29 cellular contexts compared by ENCODE assay signal in genomic region chr6:167161895-167162467, GRCh38. TPM values are rescaled to one million over a fixed set of nuclear protein-coding genes. Genes with fewer than 3 reads are reported as not detected.
"Had no signal": no experiment of that assay in that cellular context is flagged by ENCODE, and none has a peak within 500 bp of the region (broad histone marks: within the 10 kb centered on the region; RNA-seq: fewer than 3 reads in every experiment).

No MANE protein-coding gene starts in this region.

- H3K27me3 ChIP-seq: ascending aorta, spleen, suprapubic skin, tibial artery, upper lobe of right lung had no signal

- H3K4me1 ChIP-seq: ascending aorta, left lung, lower lobe of right lung, suprapubic skin, tibial artery, upper lobe of right lung had no signal

- H3K36me3 ChIP-seq: ascending aorta, left lung, lower lobe of right lung, spleen, suprapubic skin, tibial artery, upper lobe of right lung had no signal

- H3K9me3 ChIP-seq: ascending aorta, left lung, lower lobe of right lung, spleen, suprapubic skin, tibial artery, upper lobe of right lung had no signal

- DNase-seq: activated CD4-positive, alpha-beta memory T cell treated with anti-CD3 and anti-CD28 coated beads for 36 hours; activated CD4-positive, alpha-beta T cell treated with anti-CD3 and anti-CD28 coated beads, Interleukin-2, amount 10 ng/mL, durations not matched to agents 24 days and 14 days; activated CD8-positive, alpha-beta memory T cell treated with anti-CD3 and anti-CD28 coated beads, Interleukin-2, amount 50 U/mL, for 4 hours; activated gamma-delta T cell; activated naive CD4-positive, alpha-beta T cell treated with anti-CD3 and anti-CD28 coated beads, Interleukin-2, amount 10 ng/mL, durations not matched to agents 7 days and 5 days; activated naive CD8-positive, alpha-beta T cell treated with anti-CD3 and anti-CD28 coated beads, Interleukin-2, amount 10 ng/mL, durations not matched to agents 7 days and 5 days; activated T-cell treated with anti-CD3 and anti-CD28 coated beads, Interleukin-2, amount 50 U/mL, for 24 hours; central memory CD4-positive, alpha-beta T cell; foreskin fibroblast; hippocampal formation; immature natural killer cell; left lung; lower lobe of right lung; natural killer cell; right cardiac atrium; spleen; stimulated activated naive CD4-positive, alpha-beta T cell; tibial artery; upper lobe of right lung had no signal

- ATAC-seq: activated CD4-positive, CD25-positive, alpha-beta regulatory T cell treated with anti-CD3 and anti-CD28 coated beads, Interleukin-2, amount 50 U/mL, for 24 hours; esophagus mucosa; left lung; lower lobe of right lung; natural killer cell; right cardiac atrium; upper lobe of right lung had no signal

- H3K4me3 ChIP-seq: ascending aorta, left lung, lower lobe of right lung, spleen, suprapubic skin, tibial artery, upper lobe of right lung had no signal

- H3K27ac ChIP-seq: ascending aorta, left lung, lower lobe of right lung, spleen, suprapubic skin, tibial artery, upper lobe of right lung, VCaP had no signal

RNA-seq across cellular contexts. Expression of gene GPR31, which starts 4.2 kb away (rescaled TPM):
- total RNA-seq: activated CD4-positive, alpha-beta memory T cell treated with anti-CD3 and anti-CD28 coated beads for 36 hours; activated CD4-positive, alpha-beta T cell treated with anti-CD3 and anti-CD28 coated beads, Interleukin-2, amount 10 ng/mL, durations not matched to agents 24 days and 14 days; activated CD8-positive, alpha-beta memory T cell treated with anti-CD3 and anti-CD28 coated beads for 36 hours; activated naive CD8-positive, alpha-beta T cell treated with anti-CD3 and anti-CD28 coated beads, Interleukin-2, amount 10 ng/mL, durations not matched to agents 7 days and 5 days; ascending aorta; endodermal cell; esophagus mucosa; kidney epithelial cell; left lung; lower lobe of right lung; mononuclear cell; omental fat pad; right cardiac atrium; suprapubic skin; upper lobe of right lung had no signal
- polyA plus RNA-seq: immature natural killer cell, right cardiac atrium, spleen had no signal

RNA-seq across cellular contexts. Expression of gene CCR6, which starts 39.1 kb away (rescaled TPM):
- total RNA-seq: activated CD4-positive, alpha-beta T cell treated with anti-CD3 and anti-CD28 coated beads, Interleukin-2, amount 10 ng/mL, durations not matched to agents 24 days and 14 days; ascending aorta; endodermal cell; esophagus mucosa; kidney epithelial cell; right cardiac atrium had no signal
- polyA plus RNA-seq: right cardiac atrium had no signal
